In genomic region chr20:63653041-63653973, GRCh38 we compare ENCODE assay signal across 8 cellular contexts. TPM values are rescaled to one million over a fixed set of nuclear protein-coding genes. Genes with fewer than 3 reads are reported as not detected.
DNase-seq lines count a peak whose midpoint lies in the region; ATAC-seq, FAIRE-seq and TF ChIP-seq lines count a peak whose summit lies in the region.

Gene STMN3 (minus strand): TSS chr20:63653424. CDS start chr20:63653345, 79 bp downstream.

- no peaks in the 10 kb centered on the region for H3K9me1 ChIP-seq in keratinocyte (ENCODE audit: control insufficient read depth, extremely low read depth, insufficient read depth, low read length)

- no peak within 1 kb of the TSS for H3K27ac ChIP-seq in keratinocyte (ENCODE audit: control insufficient read depth, insufficient read depth, low read length)
- peak within 1 kb of the TSS in 20 of 21 experiments; percentile 45 to 90 (median 71) for H3K27ac ChIP-seq in skin epidermis

- H3K27me3 Mint-ChIP-seq in activated CD4-positive, alpha-beta T cell treated with anti-CD3 and anti-CD28 coated beads for 36 hours = no peaks in the 10 kb centered on the region

- no peak within 1 kb of the TSS for H2AFZ ChIP-seq in keratinocyte (ENCODE audit: control insufficient read depth, low read length)

- H3K79me2 ChIP-seq in keratinocyte (ENCODE audit: control insufficient read depth, insufficient read depth, low read length) = no peaks in the 10 kb centered on the region

- H3K36me3 Mint-ChIP-seq in activated CD4-positive, alpha-beta T cell treated with anti-CD3 and anti-CD28 coated beads for 36 hours (ENCODE audit: low read depth) = no peaks in the 10 kb centered on the region

- H3K9me3 ChIP-seq in keratinocyte (ENCODE audit: control insufficient read depth, low read depth, low read length) = no peaks in the 10 kb centered on the region

- no peak for TF ChIP-seq POLR2A in H54 (IDR thresholded peaks at IDR 0.05; ENCODE audit: low read depth, low read length)

- ATAC-seq in activated CD4-positive, alpha-beta T cell treated with anti-CD3 and anti-CD28 coated beads for 36 hours = peak; percentile 40
- no peak for ATAC-seq in HG03175 (IDR thresholded peaks at IDR 0.05; ENCODE audit: unreplicated experiment)

- no peaks in the 10 kb centered on the region for H4K20me1 ChIP-seq in keratinocyte (ENCODE audit: control insufficient read depth, extremely low read depth, insufficient read depth, low read length)

- H3K27me3 ChIP-seq in keratinocyte (ENCODE audit: control insufficient read depth, extremely low read depth, insufficient read depth, low read length) = no peaks in the 10 kb centered on the region

- no peaks in the 10 kb centered on the region for H3K36me3 ChIP-seq in keratinocyte (ENCODE audit: control insufficient read depth in 2 of 2, extremely low read depth in 1 of 2, insufficient read depth in 2 of 2, low read length in 2 of 2)

- CTCF ChIA-PET in activated CD4-positive, alpha-beta T cell treated with anti-CD3 and anti-CD28 coated beads for 36 hours (lab: Charles Lee) = interaction anchor here (0.7 kb wide), 1 partner anchor 84 kb away, joined by 3 read pairs; no protein-coding TSS in a partner anchor

- DNase-seq in A172 (ENCODE audit: low spot score) (peak; percentile 39), H54 (ENCODE audit: insufficient read length, low spot score) (peak; percentile 84), NCI-H460 (ENCODE audit: extremely low read depth, low read depth) (peak; percentile 74), choroid plexus epithelial cell (ENCODE audit: low read depth) (peak; percentile 92), keratinocyte (ENCODE audit: low read depth, low spot score) (peak; percentile 36)
- peak; percentile 87 for DNase-seq in activated CD4-positive, alpha-beta T cell treated with anti-CD3 and anti-CD28 coated beads for 36 hours

- H3K9ac ChIP-seq in keratinocyte (ENCODE audit: control insufficient read depth, extremely low read depth, insufficient read depth, low read length) = no peak within 1 kb of the TSS

- H3K4me1 ChIP-seq in keratinocyte (ENCODE audit: control insufficient read depth, extremely low read depth, insufficient read depth, low read length) = peaks cover 18% of the 10 kb centered on the region

- intact Hi-C loops in activated CD4-positive, alpha-beta T cell treated with anti-CD3 and anti-CD28 coated beads for 36 hours (cut with DNase I, micrococcal nuclease) = loop anchor here (1.0 kb wide), 3 partner anchors 11 to 212 kb away; partner anchors contain the start of genes GMEB2 (in 1 of the 2) and TPD52L2 (in 1 of the 2)

- H3K4me3 ChIP-seq in choroid plexus epithelial cell (ENCODE audit: low read depth, low read length) (peak within 1 kb of the TSS; percentile 58), keratinocyte (ENCODE audit: control insufficient read depth in 2 of 3, extremely low read depth in 1 of 3, insufficient read depth in 2 of 3, low read depth in 1 of 3, low read length in 3 of 3) (peak within 1 kb of the TSS; percentile 31 to 63 (median 45)), skin epidermis (peak within 1 kb of the TSS; percentile 56 to 74 (median 65))

- POLR2A ChIA-PET in activated CD4-positive, alpha-beta T cell treated with anti-CD3 and anti-CD28 coated beads for 36 hours (lab: Charles Lee) = interaction anchor here (1.0 kb wide), 2 partner anchors 11 to 26 kb away, joined by 3 to 4 read pairs; partner anchors contain the start of gene GMEB2

- peak within 1 kb of the TSS; percentile 64 for H3K4me2 ChIP-seq in keratinocyte (ENCODE audit: control insufficient read depth, extremely low read depth, insufficient read depth, low read depth, low read length)

- H3K27ac Mint-ChIP-seq in activated CD4-positive, alpha-beta T cell treated with anti-CD3 and anti-CD28 coated beads for 36 hours = peak within 1 kb of the TSS; percentile 82

- dilution Hi-C loops in keratinocyte (cut with MboI; ENCODE audit: extremely low pct_ligation_motif_present, low sequenced_read_pairs) = no loop called here

- FAIRE-seq in H54 (lab: Jason Lieb, UNC) = no peak
- no peak for FAIRE-seq in keratinocyte (lab: Jason Lieb, UNC)

- TF ChIP-seq CTCF in choroid plexus epithelial cell (conservative IDR thresholded peaks at IDR 0.05; ENCODE audit: low read depth, low read length) (no peak), keratinocyte (optimal IDR thresholded peaks at IDR 0.05 in 1 of 3, IDR thresholded peaks at IDR 0.05 in 1 of 3, conservative IDR thresholded peaks at IDR 0.05 in 1 of 3; ENCODE audit: extremely low read depth in 1 of 3, insufficient read depth in 2 of 3, low read length in 3 of 3) (no peak)

- peaks cover 22% of the 10 kb centered on the region for H3K4me1 Mint-ChIP-seq in activated CD4-positive, alpha-beta T cell treated with anti-CD3 and anti-CD28 coated beads for 36 hours

- H3K4me3 Mint-ChIP-seq in activated CD4-positive, alpha-beta T cell treated with anti-CD3 and anti-CD28 coated beads for 36 hours = peak within 1 kb of the TSS; percentile 73

- H3K9me3 Mint-ChIP-seq in activated CD4-positive, alpha-beta T cell treated with anti-CD3 and anti-CD28 coated beads for 36 hours (ENCODE audit: low read depth) = no peaks in the 10 kb centered on the region

RNA-seq across cellular contexts. Expression of gene STMN3, which starts in this region (rescaled TPM):
- 2.2 and 2.6 TPM in 2 replicates for total RNA-seq in A172 (2014; rRNA removed; shearing (Covaris generic))
- total RNA-seq in NCI-H460 (2014; rRNA removed; shearing (Covaris generic)) = 1.8 and 2.5 TPM in 2 replicates
- 10.7 and 13.8 TPM in 2 replicates for polyA plus RNA-seq in NCI-H460 (2014; cell fraction: nucleus; rRNA removed)
- 10 to 100 TPM; 15.4 to 17.6 TPM for total RNA-seq in activated CD4-positive, alpha-beta T cell treated with anti-CD3 and anti-CD28 coated beads for 36 hours
- 9.2 to 12.0 TPM (median 10.5 TPM) in 3 replicates for polyA plus RNA-seq in keratinocyte
- polyA plus RNA-seq in keratinocyte (2011; ENCODE audit: low read depth) = 0.35 TPM
- 5.8 and 11.3 TPM in 2 replicates for polyA plus RNA-seq in keratinocyte (2011; cell fraction: cytosol; rRNA removed)
- 7.9 and 12.0 TPM in 2 replicates for polyA plus RNA-seq in keratinocyte (2011; cell fraction: nucleus; rRNA removed)
- polyA plus RNA-seq in keratinocyte (2012; ENCODE audit: low replicate concordance) = 0.55 and 14.8 TPM in 2 replicates
- polyA minus RNA-seq in keratinocyte = 2.8 to 26.3 TPM (median 5.7 TPM) in 3 replicates
- polyA minus RNA-seq in keratinocyte (2011; cell fraction: cytosol; rRNA and poly(A)+ RNA removed) = 13.0 TPM
- polyA minus RNA-seq in keratinocyte (2011; cell fraction: nucleus; rRNA and poly(A)+ RNA removed) = 2.6 and 3.1 TPM in 2 replicates

Comparison
In these comparisons a context has a peak if more than half of its experiments do, and no peak if none do; other contexts are left out.
1. DNase-seq: peak in every context shown above with its lines; median percentile 92 in choroid plexus epithelial cell; 87 in activated CD4-positive, alpha-beta T cell treated with anti-CD3 and anti-CD28 coated beads for 36 hours; 84 in H54; 74 in NCI-H460; 39 in A172; 36 in keratinocyte.